In genomic region chrX:40146471-40147398, GRCh38 we compare ENCODE assay signal across 8 cellular contexts. TPM values are rescaled to one million over a fixed set of nuclear protein-coding genes. Genes with fewer than 3 reads are reported as not detected.
DNase-seq lines count a peak whose midpoint lies in the region; ATAC-seq, FAIRE-seq and TF ChIP-seq lines count a peak whose summit lies in the region.

No MANE protein-coding gene starts in this region.

- H4K20me1 ChIP-seq in astrocyte (ENCODE audit: insufficient read depth, low read length): peaks cover 3% of the 10 kb centered on the region

- H3K27ac Mint-ChIP-seq in astrocyte (ENCODE audit: unreplicated experiment): no peak overlapping the region

- H3K9ac ChIP-seq in astrocyte (ENCODE audit: low read length): peak overlapping the region; percentile 73
- H3K9ac ChIP-seq in iPS-15b (ENCODE audit: low read depth, low read length): no peak overlapping the region
- peak overlapping the region; percentile 75 for H3K9ac ChIP-seq in skeletal muscle satellite cell (ENCODE audit: low read depth, low read length)

- H3K4me1 ChIP-seq in astrocyte (ENCODE audit: insufficient read depth, low read length) (peaks cover 8% of the 10 kb centered on the region), iPS-15b (ENCODE audit: control insufficient read depth, insufficient read depth, low read length) (peaks cover 54% of the 10 kb centered on the region), skeletal muscle satellite cell (ENCODE audit: control insufficient read depth, insufficient read depth, low read length) (peaks cover 10% of the 10 kb centered on the region)

- H3K4me1 Mint-ChIP-seq in astrocyte (ENCODE audit: low read depth, unreplicated experiment): no peaks in the 10 kb centered on the region

- no peak overlapping the region for H3K27ac ChIP-seq in astrocyte (ENCODE audit: low read depth, low read length)

- H3K9me3 ChIP-seq in astrocyte (ENCODE audit: insufficient read depth, low read depth, low read length): no peaks in the 10 kb centered on the region
- H3K9me3 ChIP-seq in iPS-15b (ENCODE audit: control insufficient read depth, insufficient read depth, low read length): no peaks in the 10 kb centered on the region
- H3K9me3 ChIP-seq in skeletal muscle satellite cell (replicated peaks; ENCODE audit: low read length): no peaks in the 10 kb centered on the region

- no peak for TF ChIP-seq CTCF in astrocyte (IDR thresholded peaks at IDR 0.05; ENCODE audit: insufficient read depth, low read depth, low read length)

- peaks cover 2% of the 10 kb centered on the region for H3K36me3 Mint-ChIP-seq in astrocyte (ENCODE audit: low read depth, unreplicated experiment)

- H3K79me2 ChIP-seq in astrocyte (ENCODE audit: insufficient read depth, low read length): no peaks in the 10 kb centered on the region

- no peak for ATAC-seq in GM19452 (IDR thresholded peaks at IDR 0.05; ENCODE audit: unreplicated experiment)
- ATAC-seq in HG02840 (IDR thresholded peaks at IDR 0.05; ENCODE audit: low FRiP score, unreplicated experiment): no peak

- H3K9me3 Mint-ChIP-seq in astrocyte (ENCODE audit: unreplicated experiment): peaks cover 3% of the 10 kb centered on the region

- peak; percentile 20 for DNase-seq in COR-L47 (lab: John Stamatoyannopoulos, UW)
- peak; percentile 8 for DNase-seq in KG1 (lab: John Stamatoyannopoulos, UW)
- peak; percentile 56 for DNase-seq in astrocyte (ENCODE audit: low read depth)
- DNase-seq in NOMO-1 (lab: John Stamatoyannopoulos, UW; ENCODE audit: unreplicated experiment in 2 of 2): no peak

- H3K4me3 Mint-ChIP-seq in astrocyte (ENCODE audit: unreplicated experiment): peak overlapping the region; percentile 20

- H3K4me3 ChIP-seq in astrocyte (ENCODE audit: insufficient read depth, low read depth, low read length): peak overlapping the region; percentile 57
- peak overlapping the region; percentile 60 for H3K4me3 ChIP-seq in iPS-15b (ENCODE audit: low read depth, low read length)
- peak overlapping the region; percentile 75 for H3K4me3 ChIP-seq in skeletal muscle satellite cell (ENCODE audit: low read length)

- no peaks in the 10 kb centered on the region for H3K27me3 ChIP-seq in astrocyte (ENCODE audit: insufficient read depth, low read length)
- peaks cover 73% of the 10 kb centered on the region for H3K27me3 ChIP-seq in iPS-15b (ENCODE audit: control insufficient read depth, insufficient read depth, low read length)
- H3K27me3 ChIP-seq in skeletal muscle satellite cell (ENCODE audit: control insufficient read depth, insufficient read depth, low read length): peaks cover 49% of the 10 kb centered on the region

- FAIRE-seq in astrocyte (lab: Jason Lieb, UNC): no peak

- peaks cover 40% of the 10 kb centered on the region for H3K27me3 Mint-ChIP-seq in astrocyte (ENCODE audit: low read depth, unreplicated experiment)

- H2AFZ ChIP-seq in astrocyte (ENCODE audit: low read depth, low read length): peak overlapping the region; percentile 73

- peak overlapping the region; percentile 85 for H3K4me2 ChIP-seq in astrocyte (ENCODE audit: low read length)
- peak overlapping the region; percentile 92 for H3K4me2 ChIP-seq in skeletal muscle satellite cell (ENCODE audit: low read length)

- H3K36me3 ChIP-seq in astrocyte (ENCODE audit: insufficient read depth, low read length) (no peaks in the 10 kb centered on the region), iPS-15b (ENCODE audit: control insufficient read depth, insufficient read depth, low read length) (no peaks in the 10 kb centered on the region), skeletal muscle satellite cell (ENCODE audit: insufficient read depth, low read length) (no peaks in the 10 kb centered on the region)

RNA-seq across cellular contexts. Expression of gene BCOR, which starts 49.0 kb away (rescaled TPM):
- 9.0 TPM in 2 replicates for total RNA-seq in astrocyte
- 5.6 and 7.0 TPM in 2 replicates for total RNA-seq in skeletal muscle satellite cell (2012; rRNA removed)

Comparison
In these comparisons a context has a peak if more than half of its experiments do, and no peak if none do; other contexts are left out.
1. DNase-seq: peak in COR-L47 (single experiment), KG1 (single experiment) and astrocyte (single experiment); none in NOMO-1 (0 of 2).
2. Peak in every context shown above with its lines, with median percentiles within 50 percentile points of each other: H3K4me3 ChIP-seq.